Comparison of ENCODE assay signal across 8 cellular contexts in genomic region chr9:124126571-124127289, GRCh38.
DNase-seq lines count a peak whose midpoint lies in the region; ATAC-seq, FAIRE-seq and TF ChIP-seq lines count a peak whose summit lies in the region.

No MANE protein-coding gene starts in this region.

- H3K4me1 ChIP-seq in K562 (replicated peaks in 1 of 2; ENCODE audit: control insufficient read depth in 2 of 2, insufficient read depth in 2 of 2, low read length in 2 of 2) = peaks cover 0 to 11% of the 10 kb centered on the region in 2 experiments; a peak in 3 of 5 replicates

- H2AFZ ChIP-seq in K562 (ENCODE audit: low read depth, low read length) = no peak overlapping the region

- H3K27me3 ChIP-seq in K562 (ENCODE audit: control insufficient read depth in 2 of 2, insufficient read depth in 2 of 2, low read length in 2 of 2) = peaks cover 3 to 16% of the 10 kb centered on the region in 2 experiments; a peak in 3 of 5 replicates

- no peaks in the 10 kb centered on the region for H3K9me3 ChIP-seq in K562 (replicated peaks; ENCODE audit: control insufficient read depth, insufficient read depth, low read depth, low read length)

- no peaks in the 10 kb centered on the region for H3K79me2 ChIP-seq in K562 (ENCODE audit: control insufficient read depth, insufficient read depth, low read length)

- TF ChIP-seq CTCF in K562 (IDR thresholded peaks at IDR 0.05 in 2 of 3, conservative IDR thresholded peaks at IDR 0.05 in 1 of 3; ENCODE audit: insufficient read depth in 2 of 3, low read depth in 1 of 3, low read length in 3 of 3) = peak; percentile 91 to 93 (median 91)

- intact Hi-C loops in K562 (cut with micrococcal nuclease) = no loop called here

- TF ChIP-seq EP300 in K562 (IDR thresholded peaks at IDR 0.05; ENCODE audit: low read length) = no peak

- in situ Hi-C loops in K562 (cut with MboI) = loop anchor here (5.0 kb wide), 1 partner anchor 196 kb away; no protein-coding TSS in a partner anchor

- peak; percentile 85 for FAIRE-seq in K562 (lab: Jason Lieb, UNC)

- peak; percentile 47 for DNase-seq in NK-92 treated with Interleukin-12 subunit alpha and Interleukin-12 subunit beta, amount 100 ng/mL, for 24 hours (lab: John Stamatoyannopoulos, UW)
- DNase-seq in NK-92 (lab: John Stamatoyannopoulos, UW; ENCODE audit: unreplicated experiment) (no peak), NCI-H1694 treated with DMSO at 0.1 percent for 48 hours (lab: John Stamatoyannopoulos, UW) (peak; percentile 55), UCSD-AML1 (lab: John Stamatoyannopoulos, UW; ENCODE audit: unreplicated experiment) (peak; percentile 75), K562 (ENCODE audit: extremely low read depth in 1 of 4, low spot score in 3 of 4) (peak; percentile 78 to 86 (median 84)), iPS-NIHi7 (ENCODE audit: extremely low spot score) (peak; percentile 88)
- DNase-seq in stimulated activated CD4-positive, alpha-beta T cell treated with anti-CD3 and anti-CD28 coated beads, Interleukin-15, amount 100 ng/mL, for 48 hours (ENCODE audit: low read depth in 2 of 2) = peak; percentile 53 to 70

- H3K36me3 ChIP-seq in K562 (ENCODE audit: control insufficient read depth, insufficient read depth, low read length) = no peaks in the 10 kb centered on the region

- 19% methylated on average over 17 of the region's 17 CpGs for WGBS in K562 (ENCODE audit: insufficient coverage, low coverage, missing lambda C conversion rate)

- H3K4me3 ChIP-seq in K562 = no peak overlapping the region

- TF ChIP-seq RAD21 in K562 (CRISPR knock-in tag; conservative IDR thresholded peaks at IDR 0.05 in 1 of 2, IDR thresholded peaks at IDR 0.05 in 1 of 2) = peak; percentile 89 to 94

- no peak overlapping the region for H3K27ac ChIP-seq in K562 (ENCODE audit: extremely low read depth, low read depth, low read length)

- POLR2A ChIA-PET in K562 (lab: Yijun Ruan, JAX) = interaction anchor here (0.6 to 1.0 kb wide), 4 partner anchors 17 to 655 kb away, joined by 3 to 5 read pairs (median 3); no protein-coding TSS in a partner anchor

- no TSS peak for BruUV-seq in K562 (replicated peaks; lab: Mats Ljungman, UMichigan)

- ATAC-seq in K562 (peak; percentile 92), GM18873 (IDR thresholded peaks at IDR 0.05; ENCODE audit: low FRiP score, unreplicated experiment) (no peak)

- no peaks in the 10 kb centered on the region for H3K9me1 ChIP-seq in K562 (ENCODE audit: control insufficient read depth, insufficient read depth, low read length)

- no peak overlapping the region for H3K9ac ChIP-seq in K562 (ENCODE audit: insufficient read depth in 1 of 2, low read depth in 2 of 2, low read length in 2 of 2)

- peaks cover 15% of the 10 kb centered on the region for H4K20me1 ChIP-seq in K562 (replicated peaks; ENCODE audit: control insufficient read depth, insufficient read depth, low read length)

- no peak for TF ChIP-seq POLR2A in K562 (conservative IDR thresholded peaks at IDR 0.05)

- CTCF ChIA-PET in K562 (lab: Yijun Ruan, JAX; ENCODE audit: low intra/inter-chr PET ratio) = interaction anchor here (0.6 to 1.9 kb wide), 7 partner anchors 125 to 262 kb away, joined by 3 to 11 read pairs (median 3); no protein-coding TSS in a partner anchor

- no peak overlapping the region for H3K4me2 ChIP-seq in K562 (ENCODE audit: insufficient read depth, low read length)

TF ChIP-seq in K562, 482 proteins besides CTCF, POLR2A, EP300 and RAD21 (continues in another document):
- TF ChIP-seq CHD4 (IDR thresholded peaks at IDR 0.05; ENCODE audit: insufficient read depth, insufficient replicate concordance, low read depth, low read length, poor library complexity, severe bottlenecking) (no peak), JUN (IDR thresholded peaks at IDR 0.05; ENCODE audit: borderline replicate concordance, low read depth, low read length) (no peak), JUN (CRISPR knock-in tag; IDR thresholded peaks at IDR 0.05; ENCODE audit: borderline replicate concordance) (no peak), TCF15 (CRISPR knock-in tag; IDR thresholded peaks at IDR 0.05) (no peak), POLR2AphosphoS2 (IDR thresholded peaks at IDR 0.05; ENCODE audit: low read length) (no peak), ZBTB5 (IDR thresholded peaks at IDR 0.05) (no peak), STAG1 (CRISPR knock-in tag; IDR thresholded peaks at IDR 0.05; ENCODE audit: borderline replicate concordance) (peak; percentile 93), POLR3G (IDR thresholded peaks at IDR 0.05; ENCODE audit: extremely low read depth, insufficient read length, insufficient replicate concordance) (no peak), PML (IDR thresholded peaks at IDR 0.05; ENCODE audit: low read length) (no peak), ZNF121 (CRISPR knock-in tag; conservative IDR thresholded peaks at IDR 0.05) (no peak), TFAP4 (CRISPR knock-in tag; IDR thresholded peaks at IDR 0.05; ENCODE audit: borderline replicate concordance) (peak; percentile 38; the same call in 1 of the 2 replicates), HDAC6 (IDR thresholded peaks at IDR 0.05; ENCODE audit: low read depth, low read length) (no peak), MYBL2 (IDR thresholded peaks at IDR 0.05; ENCODE audit: low read depth) (no peak), MYBL2 (CRISPR knock-in tag; IDR thresholded peaks at IDR 0.05; ENCODE audit: borderline replicate concordance) (no peak), ATF7 (IDR thresholded peaks at IDR 0.05) (no peak), KLF16 (IDR thresholded peaks at IDR 0.05) (no peak), NELFE (IDR thresholded peaks at IDR 0.05; ENCODE audit: insufficient read depth, insufficient read length) (no peak), GTF2A2 (tag; IDR thresholded peaks at IDR 0.05) (no peak), VEZF1 (CRISPR knock-in tag; IDR thresholded peaks at IDR 0.05) (no peak), ZNF277 (CRISPR knock-in tag; IDR thresholded peaks at IDR 0.05; ENCODE audit: borderline replicate concordance) (no peak), YY1 (IDR thresholded peaks at IDR 0.05; ENCODE audit: borderline replicate concordance in 1 of 3, control insufficient read depth in 1 of 3, extremely low read depth in 1 of 3, insufficient read depth in 3 of 3, insufficient read length in 1 of 3, insufficient replicate concordance in 2 of 3, low read depth in 1 of 3, low read length in 2 of 3) (peak in 1 of 3 experiments; percentile 18), MTF1 (CRISPR knock-in tag; IDR thresholded peaks at IDR 0.05; ENCODE audit: borderline replicate concordance) (no peak), TAF1 (IDR thresholded peaks at IDR 0.05; ENCODE audit: control insufficient read depth, extremely low read depth, insufficient read depth, low read length, severe bottlenecking) (no peak), ZSCAN29 (IDR thresholded peaks at IDR 0.05) (no peak)
